8 cellular contexts compared by ENCODE assay signal in genomic region chr19:8050274-8051096, GRCh38. TPM values are rescaled to one million over a fixed set of nuclear protein-coding genes. Genes with fewer than 3 reads are reported as not detected.
DNase-seq lines count a peak whose midpoint lies in the region; ATAC-seq, FAIRE-seq and TF ChIP-seq lines count a peak whose summit lies in the region.

No MANE protein-coding gene starts in this region.

- in situ Hi-C loops in astrocyte of the cerebellum (cut with HindIII; ENCODE audit: low sequenced_read_pairs) = no loop called here

- TF ChIP-seq CTCF in GM10266 (IDR thresholded peaks at IDR 0.05; ENCODE audit: control insufficient read depth, insufficient read depth, low read depth, missing control alignments) (no peak), astrocyte of the cerebellum (IDR thresholded peaks at IDR 0.05; ENCODE audit: low read depth, low read length, missing control alignments) (no peak)

- DNase-seq in GM10266 (ENCODE audit: extremely low spot score) (peak; percentile 98), NCI-H1436 (lab: John Stamatoyannopoulos, UW) (peak; percentile 92), T-helper 2 cell (peak; percentile 63 to 84 (median 79)), astrocyte of the cerebellum (ENCODE audit: low read depth) (peak; percentile 15), iPS DF 19.7 (ENCODE audit: low read depth, low spot score) (peak; percentile 88), sciatic nerve (ENCODE audit: low spot score) (peak; percentile 89), urothelium cell line (ENCODE audit: low spot score) (no peak)

- H3K4me3 ChIP-seq in astrocyte of the cerebellum (ENCODE audit: low read depth, low read length) = peak overlapping the region; percentile 10

- ATAC-seq in HG02610 (IDR thresholded peaks at IDR 0.05; ENCODE audit: unreplicated experiment) (peak; percentile 83), sciatic nerve (peak; percentile 96)

- intact Hi-C loops in sciatic nerve (cut with DNase I) = no loop called here

- FAIRE-seq in urothelium cell line (lab: Jason Lieb, UNC) = no peak

RNA-seq across cellular contexts. Expression of gene CCL25, which starts 2.1 kb away (rescaled TPM):
- total RNA-seq in sciatic nerve = not detected

RNA-seq across cellular contexts. Expression of gene ELAVL1, which starts 45.0 kb away (rescaled TPM):
- total RNA-seq in sciatic nerve = 49.7 TPM
